ENCODE assay signal across 1 cellular context in the genomic region with DNA sequence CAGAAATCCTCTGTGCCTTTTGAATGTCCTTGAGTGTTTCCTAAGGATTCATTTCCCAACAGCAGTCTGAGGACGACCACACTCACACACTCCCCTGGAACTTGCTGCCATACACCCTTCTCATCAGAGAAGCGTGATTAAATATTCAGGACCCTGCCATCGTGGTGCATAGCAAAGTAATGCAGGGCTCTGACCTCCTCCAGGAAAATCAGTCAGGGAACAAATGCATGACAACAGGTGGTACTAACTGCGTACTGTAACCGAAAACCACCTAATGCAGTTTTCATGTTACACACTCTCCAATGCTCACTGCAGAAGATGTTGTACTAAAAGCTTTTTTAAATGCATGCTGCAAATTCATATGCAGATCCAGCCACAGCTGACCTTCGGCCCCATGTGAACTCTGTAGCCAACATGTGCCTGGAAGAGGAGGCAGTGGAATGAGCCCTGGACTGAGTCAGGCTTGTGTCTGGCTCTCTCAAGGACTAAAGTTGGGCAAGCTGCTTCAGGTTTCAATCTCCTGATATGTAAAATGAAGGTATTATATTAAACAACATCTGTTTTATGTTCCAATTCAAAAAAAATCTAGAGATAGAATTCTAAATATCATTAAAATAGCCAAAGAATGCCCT.
TF ChIP-seq lines count a peak whose summit lies in the region.

No MANE protein-coding gene starts in this region.

TF ChIP-seq in SK-N-SH treated with all-trans-retinoic acid at 6 μM for 48 hours, 23 proteins besides CTCF, POLR2A, EP300 and RAD21 (continued from another document):
- TF ChIP-seq, protein P1, sequence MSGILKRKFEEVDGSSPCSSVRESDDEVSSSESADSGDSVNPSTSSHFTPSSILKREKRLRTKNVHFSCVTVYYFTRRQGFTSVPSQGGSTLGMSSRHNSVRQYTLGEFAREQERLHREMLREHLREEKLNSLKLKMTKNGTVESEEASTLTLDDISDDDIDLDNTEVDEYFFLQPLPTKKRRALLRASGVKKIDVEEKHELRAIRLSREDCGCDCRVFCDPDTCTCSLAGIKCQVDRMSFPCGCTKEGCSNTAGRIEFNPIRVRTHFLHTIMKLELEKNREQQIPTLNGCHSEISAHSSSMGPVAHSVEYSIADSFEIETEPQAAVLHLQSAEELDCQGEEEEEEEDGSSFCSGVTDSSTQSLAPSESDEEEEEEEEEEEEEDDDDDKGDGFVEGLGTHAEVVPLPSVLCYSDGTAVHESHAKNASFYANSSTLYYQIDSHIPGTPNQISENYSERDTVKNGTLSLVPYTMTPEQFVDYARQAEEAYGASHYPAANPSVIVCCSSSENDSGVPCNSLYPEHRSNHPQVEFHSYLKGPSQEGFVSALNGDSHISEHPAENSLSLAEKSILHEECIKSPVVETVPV (CRISPR knock-in tag; IDR thresholded peaks at IDR 0.05): no peak
- TF ChIP-seq, protein P2, sequence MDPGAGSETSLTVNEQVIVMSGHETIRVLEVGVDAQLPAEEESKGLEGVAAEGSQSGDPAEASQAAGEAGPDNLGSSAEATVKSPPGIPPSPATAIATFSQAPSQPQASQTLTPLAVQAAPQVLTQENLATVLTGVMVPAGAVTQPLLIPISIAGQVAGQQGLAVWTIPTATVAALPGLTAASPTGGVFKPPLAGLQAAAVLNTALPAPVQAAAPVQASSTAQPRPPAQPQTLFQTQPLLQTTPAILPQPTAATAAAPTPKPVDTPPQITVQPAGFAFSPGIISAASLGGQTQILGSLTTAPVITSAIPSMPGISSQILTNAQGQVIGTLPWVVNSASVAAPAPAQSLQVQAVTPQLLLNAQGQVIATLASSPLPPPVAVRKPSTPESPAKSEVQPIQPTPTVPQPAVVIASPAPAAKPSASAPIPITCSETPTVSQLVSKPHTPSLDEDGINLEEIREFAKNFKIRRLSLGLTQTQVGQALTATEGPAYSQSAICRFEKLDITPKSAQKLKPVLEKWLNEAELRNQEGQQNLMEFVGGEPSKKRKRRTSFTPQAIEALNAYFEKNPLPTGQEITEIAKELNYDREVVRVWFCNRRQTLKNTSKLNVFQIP (CRISPR knock-in tag; IDR thresholded peaks at IDR 0.05; ENCODE audit: borderline replicate concordance, low read depth): no peak
- no peak; the same call in 1 of the 2 replicates for TF ChIP-seq ISL1 (CRISPR knock-in tag; IDR thresholded peaks at IDR 0.05)
- TF ChIP-seq ZNF8 (CRISPR knock-in tag; IDR thresholded peaks at IDR 0.05): no peak
- no peak for TF ChIP-seq SNAI2 (CRISPR knock-in tag; IDR thresholded peaks at IDR 0.05)
- TF ChIP-seq, protein P3, sequence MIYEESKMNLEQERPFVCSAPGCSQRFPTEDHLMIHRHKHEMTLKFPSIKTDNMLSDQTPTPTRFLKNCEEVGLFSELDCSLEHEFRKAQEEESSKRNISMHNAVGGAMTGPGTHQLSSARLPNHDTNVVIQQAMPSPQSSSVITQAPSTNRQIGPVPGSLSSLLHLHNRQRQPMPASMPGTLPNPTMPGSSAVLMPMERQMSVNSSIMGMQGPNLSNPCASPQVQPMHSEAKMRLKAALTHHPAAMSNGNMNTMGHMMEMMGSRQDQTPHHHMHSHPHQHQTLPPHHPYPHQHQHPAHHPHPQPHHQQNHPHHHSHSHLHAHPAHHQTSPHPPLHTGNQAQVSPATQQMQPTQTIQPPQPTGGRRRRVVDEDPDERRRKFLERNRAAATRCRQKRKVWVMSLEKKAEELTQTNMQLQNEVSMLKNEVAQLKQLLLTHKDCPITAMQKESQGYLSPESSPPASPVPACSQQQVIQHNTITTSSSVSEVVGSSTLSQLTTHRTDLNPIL (CRISPR knock-in tag; IDR thresholded peaks at IDR 0.05; ENCODE audit: low read depth): no peak
- TF ChIP-seq ZNF565 (CRISPR knock-in tag; conservative IDR thresholded peaks at IDR 0.05; ENCODE audit: low read depth): no peak
- TF ChIP-seq, protein P4, sequence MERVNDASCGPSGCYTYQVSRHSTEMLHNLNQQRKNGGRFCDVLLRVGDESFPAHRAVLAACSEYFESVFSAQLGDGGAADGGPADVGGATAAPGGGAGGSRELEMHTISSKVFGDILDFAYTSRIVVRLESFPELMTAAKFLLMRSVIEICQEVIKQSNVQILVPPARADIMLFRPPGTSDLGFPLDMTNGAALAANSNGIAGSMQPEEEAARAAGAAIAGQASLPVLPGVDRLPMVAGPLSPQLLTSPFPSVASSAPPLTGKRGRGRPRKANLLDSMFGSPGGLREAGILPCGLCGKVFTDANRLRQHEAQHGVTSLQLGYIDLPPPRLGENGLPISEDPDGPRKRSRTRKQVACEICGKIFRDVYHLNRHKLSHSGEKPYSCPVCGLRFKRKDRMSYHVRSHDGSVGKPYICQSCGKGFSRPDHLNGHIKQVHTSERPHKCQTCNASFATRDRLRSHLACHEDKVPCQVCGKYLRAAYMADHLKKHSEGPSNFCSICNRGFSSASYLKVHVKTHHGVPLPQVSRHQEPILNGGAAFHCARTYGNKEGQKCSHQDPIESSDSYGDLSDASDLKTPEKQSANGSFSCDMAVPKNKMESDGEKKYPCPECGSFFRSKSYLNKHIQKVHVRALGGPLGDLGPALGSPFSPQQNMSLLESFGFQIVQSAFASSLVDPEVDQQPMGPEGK (CRISPR knock-in tag; IDR thresholded peaks at IDR 0.05; ENCODE audit: borderline replicate concordance): no peak
- no peak for TF ChIP-seq ESRRG (CRISPR knock-in tag; IDR thresholded peaks at IDR 0.05)
- no peak for TF ChIP-seq TCF4 (CRISPR knock-in tag; IDR thresholded peaks at IDR 0.05; ENCODE audit: borderline replicate concordance)
- no peak for TF ChIP-seq TOX (CRISPR knock-in tag; IDR thresholded peaks at IDR 0.05; ENCODE audit: borderline replicate concordance)
- no peak for TF ChIP-seq BACH2 (CRISPR knock-in tag; IDR thresholded peaks at IDR 0.05; ENCODE audit: borderline replicate concordance)
- TF ChIP-seq, protein P5, sequence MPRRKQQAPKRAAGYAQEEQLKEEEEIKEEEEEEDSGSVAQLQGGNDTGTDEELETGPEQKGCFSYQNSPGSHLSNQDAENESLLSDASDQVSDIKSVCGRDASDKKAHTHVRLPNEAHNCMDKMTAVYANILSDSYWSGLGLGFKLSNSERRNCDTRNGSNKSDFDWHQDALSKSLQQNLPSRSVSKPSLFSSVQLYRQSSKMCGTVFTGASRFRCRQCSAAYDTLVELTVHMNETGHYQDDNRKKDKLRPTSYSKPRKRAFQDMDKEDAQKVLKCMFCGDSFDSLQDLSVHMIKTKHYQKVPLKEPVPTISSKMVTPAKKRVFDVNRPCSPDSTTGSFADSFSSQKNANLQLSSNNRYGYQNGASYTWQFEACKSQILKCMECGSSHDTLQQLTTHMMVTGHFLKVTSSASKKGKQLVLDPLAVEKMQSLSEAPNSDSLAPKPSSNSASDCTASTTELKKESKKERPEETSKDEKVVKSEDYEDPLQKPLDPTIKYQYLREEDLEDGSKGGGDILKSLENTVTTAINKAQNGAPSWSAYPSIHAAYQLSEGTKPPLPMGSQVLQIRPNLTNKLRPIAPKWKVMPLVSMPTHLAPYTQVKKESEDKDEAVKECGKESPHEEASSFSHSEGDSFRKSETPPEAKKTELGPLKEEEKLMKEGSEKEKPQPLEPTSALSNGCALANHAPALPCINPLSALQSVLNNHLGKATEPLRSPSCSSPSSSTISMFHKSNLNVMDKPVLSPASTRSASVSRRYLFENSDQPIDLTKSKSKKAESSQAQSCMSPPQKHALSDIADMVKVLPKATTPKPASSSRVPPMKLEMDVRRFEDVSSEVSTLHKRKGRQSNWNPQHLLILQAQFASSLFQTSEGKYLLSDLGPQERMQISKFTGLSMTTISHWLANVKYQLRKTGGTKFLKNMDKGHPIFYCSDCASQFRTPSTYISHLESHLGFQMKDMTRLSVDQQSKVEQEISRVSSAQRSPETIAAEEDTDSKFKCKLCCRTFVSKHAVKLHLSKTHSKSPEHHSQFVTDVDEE (CRISPR knock-in tag; IDR thresholded peaks at IDR 0.05): no peak
- no peak for TF ChIP-seq ARNTL (CRISPR knock-in tag; IDR thresholded peaks at IDR 0.05; ENCODE audit: borderline replicate concordance, low read depth)
- TF ChIP-seq ZFP3 (CRISPR knock-in tag; IDR thresholded peaks at IDR 0.05): no peak
